ENCODE assay signal across 17 cellular contexts in genomic region chr2:67514515-67514914, GRCh38.
DNase-seq lines count a peak whose midpoint lies in the region; ATAC-seq and TF ChIP-seq lines count a peak whose summit lies in the region.
"Had no signal": no experiment of that assay in that cellular context is flagged by ENCODE, and none has a peak within 500 bp of the region (broad histone marks: within the 10 kb centered on the region; RNA-seq: fewer than 3 reads in every experiment).

No MANE protein-coding gene starts in this region.

- H3K27ac ChIP-seq in caudate nucleus (ENCODE audit: low read depth, low read length): no peak overlapping the region
- H3K27ac ChIP-seq: left ventricle myocardium inferior had no signal

- no peak for ATAC-seq in HG03342 (IDR thresholded peaks at IDR 0.05; ENCODE audit: unreplicated experiment)
- ATAC-seq: activated naive CD8-positive, alpha-beta T cell treated with anti-CD3 and anti-CD28 coated beads, Interleukin-2, amount 50 U/mL, for 24 hours; activated T-cell treated with anti-CD3 and anti-CD28 coated beads, Interleukin-2, amount 50 U/mL, for 72 hours; GM23338 had no signal

- DNase-seq in AG08395 (ENCODE audit: low spot score) (peak; percentile 59), HFF-Myc (ENCODE audit: extremely low read depth, low read depth) (peak; percentile 30), choroid plexus epithelial cell (ENCODE audit: low read depth) (peak; percentile 22), kidney tubule cell (ENCODE audit: low spot score) (peak; percentile 23), DMS 273 (lab: John Stamatoyannopoulos, UW; ENCODE audit: unreplicated experiment) (no peak), caudate nucleus (lab: John Stamatoyannopoulos, UW) (no peak), NCI-H146 treated with DMSO at 0.1 percent for 48 hours (lab: John Stamatoyannopoulos, UW; ENCODE audit: unreplicated experiment) (no peak)
- DNase-seq: activated naive CD8-positive, alpha-beta T cell treated with anti-CD3 and anti-CD28 coated beads, Interleukin-2, amount 50 U/mL, for 24 hours; activated T-cell treated with anti-CD3 and anti-CD28 coated beads, Interleukin-2, amount 50 U/mL, for 72 hours; AML-193; left ventricle myocardium inferior; MM.1S; naive B cell; NCI-H2029 treated with DMSO at 0.1 percent for 48 hours; NCI-H510A had no signal

- TF ChIP-seq CTCF in HFF-Myc (IDR thresholded peaks at IDR 0.05; ENCODE audit: low read depth, low read length, missing control alignments) (no peak), choroid plexus epithelial cell (conservative IDR thresholded peaks at IDR 0.05; ENCODE audit: low read depth, low read length) (no peak)

- no peak overlapping the region for H3K4me3 ChIP-seq in HFF-Myc (replicated peaks; ENCODE audit: low read depth, low read length)
- H3K4me3 ChIP-seq in choroid plexus epithelial cell (ENCODE audit: low read depth, low read length): no peak overlapping the region
- H3K4me3 ChIP-seq: GM23338, left ventricle myocardium inferior had no signal

Comparison
In these comparisons a context has a peak if more than half of its experiments do, and no peak if none do; other contexts are left out.
1. DNase-seq: peak in AG08395 (single experiment), HFF-Myc (single experiment), choroid plexus epithelial cell (single experiment) and kidney tubule cell (single experiment); none in DMS 273 (single experiment), caudate nucleus (0 of 61) and NCI-H146 treated with DMSO at 0.1 percent for 48 hours (single experiment).